16 cellular contexts compared by ENCODE assay signal in the genomic region with DNA sequence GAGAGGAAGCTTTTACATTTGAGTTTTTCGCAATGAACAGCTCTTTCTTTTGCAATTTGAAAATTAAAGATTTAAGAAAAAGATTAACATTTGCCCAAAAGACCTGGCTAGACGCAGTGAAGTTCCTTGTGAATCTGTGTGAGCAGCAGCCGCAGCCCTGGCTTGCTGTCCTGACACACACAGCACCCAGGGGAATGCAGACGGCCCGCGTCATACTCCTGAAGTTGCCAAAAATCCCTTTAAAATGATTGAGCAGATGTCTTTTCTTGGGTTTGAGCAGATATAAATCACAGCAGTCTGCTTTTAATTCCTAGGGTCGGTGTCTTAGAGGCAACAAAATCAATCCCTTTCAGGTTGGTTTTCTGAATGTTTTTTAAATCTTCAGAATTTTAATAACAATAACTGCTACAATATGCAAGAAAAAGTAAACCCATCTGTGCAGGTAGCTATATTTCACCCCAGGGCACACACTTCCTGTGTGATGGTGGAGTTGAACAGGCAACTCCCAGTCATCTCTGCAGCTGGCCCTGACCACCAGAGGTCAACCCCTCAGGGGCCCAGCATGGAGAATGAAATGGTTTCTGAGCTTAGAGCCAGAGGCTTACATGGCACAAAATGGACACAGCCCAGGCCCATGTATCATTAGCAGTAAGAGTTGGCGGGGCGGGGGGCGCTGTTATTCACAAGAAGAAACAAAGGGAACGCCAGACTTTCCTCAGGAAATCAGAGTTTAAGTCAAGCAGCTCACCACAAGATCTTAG. TPM values are rescaled to one million over a fixed set of nuclear protein-coding genes. Genes with fewer than 3 reads are reported as not detected.
DNase-seq lines count a peak whose midpoint lies in the region; ATAC-seq, FAIRE-seq and TF ChIP-seq lines count a peak whose summit lies in the region.
"Had no signal": no experiment of that assay in that cellular context is flagged by ENCODE, and none has a peak within 500 bp of the region (broad histone marks: within the 10 kb centered on the region; RNA-seq: fewer than 3 reads in every experiment).

No MANE protein-coding gene starts in this region.

- H3K36me3 Mint-ChIP-seq in nephron (ENCODE audit: low read depth) (no peaks in the 10 kb centered on the region), Caco-2 (ENCODE audit: insufficient read depth, unreplicated experiment) (no peaks in the 10 kb centered on the region)
- H3K36me3 Mint-ChIP-seq: activated naive CD8-positive, alpha-beta T cell; naive B cell had no signal

- POLR2A ChIA-PET in Caco-2 (lab: Charles Lee): no interaction called here

- H3K9me3 Mint-ChIP-seq in nephron (no peaks in the 10 kb centered on the region), Caco-2 (ENCODE audit: unreplicated experiment) (no peaks in the 10 kb centered on the region)
- H3K9me3 Mint-ChIP-seq: central memory CD8-positive, alpha-beta T cell had no signal

- FAIRE-seq in GM19239 (lab: Jason Lieb, UNC): no peak
- FAIRE-seq: H54 had no signal

- DNase-seq in NCI-H82 (lab: John Stamatoyannopoulos, UW) (peak; percentile 47), NCI-H82 treated with DMSO at 0.1 percent for 48 hours (lab: John Stamatoyannopoulos, UW; ENCODE audit: unreplicated experiment) (no peak), fibroblast of gingiva (ENCODE audit: low read depth) (peak; percentile 49), Caco-2 (no peak), C1 segment of cervical spinal cord (lab: John Stamatoyannopoulos, UW) (no peak), GM19239 (ENCODE audit: insufficient read length, low spot score) (no peak)
- DNase-seq: naive B cell; NCI-H1105 treated with DMSO at 0.1 percent for 48 hours; stimulated activated CD4-positive, alpha-beta T cell treated with anti-CD3 and anti-CD28 coated beads, Interleukin-4, amount 100 ng/mL, for 1 hour had no signal

- no peak overlapping the region for H3K4me3 ChIP-seq in Caco-2 (ENCODE audit: low read depth, low read length)

- intact Hi-C loops in Caco-2 (cut with micrococcal nuclease; ENCODE audit: unreplicated experiment): no loop called here

- no peak for TF ChIP-seq CTCF in nephron (IDR thresholded peaks at IDR 0.05; ENCODE audit: unreplicated experiment in 3 of 3)
- no peak for TF ChIP-seq CTCF in Caco-2 (IDR thresholded peaks at IDR 0.05; ENCODE audit: insufficient read depth in 1 of 2, low read depth in 1 of 2, low read length in 1 of 2, severe bottlenecking in 1 of 2, unreplicated experiment in 1 of 2)

- peaks cover 6% of the 10 kb centered on the region; the same call in 1 of the 2 replicates for H3K4me1 ChIP-seq in Caco-2

- no peaks in the 10 kb centered on the region for H3K27me3 ChIP-seq in Caco-2 (replicated peaks; ENCODE audit: control insufficient read depth, insufficient read depth, low read length)

- H3K36me3 ChIP-seq in Caco-2 (ENCODE audit: control insufficient read depth, insufficient read depth, low read length): no peaks in the 10 kb centered on the region

- no peaks in the 10 kb centered on the region for H3K9me3 ChIP-seq in Caco-2

- ATAC-seq in HG03139 (IDR thresholded peaks at IDR 0.05; ENCODE audit: unreplicated experiment): no peak

- no TSS peak for BruUV-seq in Caco-2 (replicated peaks; lab: Mats Ljungman, UMichigan)

- H3K27ac Mint-ChIP-seq in nephron (peak overlapping the region in 2 of 3 experiments; percentile 39 to 41), Caco-2 (ENCODE audit: unreplicated experiment) (no peak overlapping the region)
- H3K27ac Mint-ChIP-seq: activated naive CD8-positive, alpha-beta T cell; type B pancreatic cell had no signal

- CTCF ChIA-PET in Caco-2 (lab: Charles Lee): no interaction called here

- no peaks in the 10 kb centered on the region for H3K27me3 Mint-ChIP-seq in nephron (ENCODE audit: low read depth)
- H3K27me3 Mint-ChIP-seq in Caco-2 (ENCODE audit: insufficient read depth, unreplicated experiment): no peaks in the 10 kb centered on the region
- H3K27me3 Mint-ChIP-seq: type B pancreatic cell had no signal

- H3K4me1 Mint-ChIP-seq in nephron (peaks cover 65% of the 10 kb centered on the region), Caco-2 (ENCODE audit: low read depth, unreplicated experiment) (peaks cover 14% of the 10 kb centered on the region)
- H3K4me1 Mint-ChIP-seq: central memory CD8-positive, alpha-beta T cell; naive B cell had no signal

- H3K4me3 Mint-ChIP-seq in nephron (no peak overlapping the region), Caco-2 (ENCODE audit: unreplicated experiment) (no peak overlapping the region)
- H3K4me3 Mint-ChIP-seq: activated naive CD8-positive, alpha-beta T cell; central memory CD8-positive, alpha-beta T cell; naive B cell; type B pancreatic cell had no signal

RNA-seq across cellular contexts. Expression of gene TRIL, which starts 32.2 kb away (rescaled TPM):
- 0.45 and 0.51 TPM in 2 replicates for total RNA-seq in Caco-2 (2022)
- total RNA-seq: A172 had no signal

Comparison
In these comparisons a context has a peak if more than half of its experiments do, and no peak if none do; other contexts are left out.
1. DNase-seq: peak in NCI-H82 (single experiment) and fibroblast of gingiva (single experiment); none in NCI-H82 treated with DMSO at 0.1 percent for 48 hours (single experiment), Caco-2 (0 of 2), C1 segment of cervical spinal cord (0 of 14) and GM19239 (single experiment).